ENCODE assay signal across 7 cellular contexts in the genomic region with DNA sequence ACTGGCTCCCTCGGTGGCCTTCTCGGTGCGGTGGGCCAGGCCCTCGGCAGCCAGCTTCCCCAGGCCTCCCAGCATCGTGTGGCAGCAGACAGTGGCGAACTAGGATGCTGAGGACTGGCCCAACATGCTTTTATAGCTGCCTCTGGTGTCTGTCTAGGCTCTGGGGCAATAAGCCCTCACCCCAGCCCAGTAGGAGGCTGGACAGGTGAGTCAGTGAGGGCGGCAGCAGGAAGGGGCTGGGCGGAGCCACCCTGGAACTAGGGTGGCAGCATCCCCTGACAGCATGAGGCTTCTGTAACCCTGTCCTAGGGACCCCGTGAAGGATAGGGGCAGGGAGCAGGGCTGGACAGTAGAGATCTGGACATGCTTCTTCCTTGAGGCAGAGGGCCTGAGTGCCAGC. TPM values are rescaled to one million over a fixed set of nuclear protein-coding genes. Genes with fewer than 3 reads are reported as not detected.
"Had no signal": no experiment of that assay in that cellular context is flagged by ENCODE, and none has a peak within 500 bp of the region (broad histone marks: within the 10 kb centered on the region; RNA-seq: fewer than 3 reads in every experiment).

A gene (minus strand): TSS at position 101 of the 400 bp plus-strand sequence. CDS start 26 bp downstream, at position 75.

RNA-seq across cellular contexts. Expression of the gene that starts here (rescaled TPM):
- total RNA-seq: GM23248, GM23338, H1, H4, H7, H9, HFFc6 had no signal
